Comparison of ENCODE assay signal across 1 cellular context in the genomic region with DNA sequence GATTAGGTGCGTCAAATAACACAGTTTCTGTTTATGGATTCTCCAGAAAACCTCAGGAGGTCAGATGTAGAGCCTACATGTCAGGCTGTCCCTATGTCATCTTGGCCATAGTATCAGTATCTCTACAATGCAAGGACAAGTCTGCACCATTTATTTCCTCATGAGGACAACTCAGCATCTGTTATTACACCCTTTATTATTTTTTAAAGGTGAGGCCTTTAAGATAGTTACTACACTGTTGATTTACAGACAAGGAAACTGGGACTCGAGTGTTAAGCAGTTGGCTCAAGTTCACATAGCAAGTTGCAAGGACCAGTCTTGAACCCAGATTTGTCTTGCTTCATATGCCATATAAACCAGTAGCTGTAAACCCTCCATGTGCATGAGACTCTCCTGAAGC.
TF ChIP-seq lines count a peak whose summit lies in the region.

No MANE protein-coding gene starts in this region.

TF ChIP-seq in K562, 482 proteins besides CTCF, POLR2A, EP300 and RAD21:
- no peak for TF ChIP-seq BRF1 (IDR thresholded peaks at IDR 0.05; ENCODE audit: borderline replicate concordance, extremely low read depth, insufficient read length)
- 0 out of 2 replicates have a peak, but pooled peaks have one; percentile 32 for TF ChIP-seq FOXK1 (CRISPR knock-in tag; IDR thresholded peaks at IDR 0.05; ENCODE audit: borderline replicate concordance)
TF ChIP-seq in K562: peak in this region for 1.
